In genomic region chr2:229520582-229521221, GRCh38 we compare ENCODE assay signal across 32 cellular contexts.
A peak's percentile ranks its signal among the peaks of the same experiment; 100 is the strongest.
DNase-seq lines count a peak whose midpoint lies in the region; ATAC-seq and TF ChIP-seq lines count a peak whose summit lies in the region.
"Had no signal": no experiment of that assay in that cellular context is flagged by ENCODE, and none has a peak within 500 bp of the region (broad histone marks: within the 10 kb centered on the region; RNA-seq: fewer than 3 reads in every experiment).

No MANE protein-coding gene starts in this region.

- TF ChIP-seq EP300 in gastroesophageal sphincter (IDR thresholded peaks at IDR 0.05): no peak

- H3K36me3 ChIP-seq in gastroesophageal sphincter (no peaks in the 10 kb centered on the region), testis (ENCODE audit: low read depth, missing control alignments) (no peaks in the 10 kb centered on the region), breast epithelium (no peaks in the 10 kb centered on the region)
- H3K36me3 ChIP-seq: brain microvascular endothelial cell, SJCRH30, thoracic aorta had no signal

- WGBS in gastroesophageal sphincter (ENCODE audit: low coverage in 1 of 2), 2 donors: 51 to 60% methylated on average over 1 to 5 of the region's 7 CpGs
- WGBS in testis, 2 donors: 42 to 54% methylated on average over 7 of the region's 7 CpGs

- ATAC-seq in gastroesophageal sphincter: peak; percentile 61
- no peak for ATAC-seq in activated CD8-positive, alpha-beta memory T cell treated with anti-CD3 and anti-CD28 coated beads, Interleukin-2, amount 10 ng/mL, durations not matched to agents 7 days and 5 days
- ATAC-seq: naive thymus-derived CD4-positive, alpha-beta T cell; stimulated activated naive CD8-positive, alpha-beta T cell treated with anti-CD3 and anti-CD28 coated beads, Interleukin-15, Interleukin-2, amounts not matched to agents 100 U/mL and 50 U/mL, for 24 hours had no signal

- no peaks in the 10 kb centered on the region for H3K27me3 Mint-ChIP-seq in mesothelial cell of epicardium (ENCODE audit: low read depth)
- no peaks in the 10 kb centered on the region for H3K27me3 Mint-ChIP-seq in activated CD8-positive, alpha-beta memory T cell treated with anti-CD3 and anti-CD28 coated beads, Interleukin-2, amount 10 ng/mL, durations not matched to agents 7 days and 5 days

- CTCF ChIA-PET in activated CD8-positive, alpha-beta memory T cell treated with anti-CD3 and anti-CD28 coated beads, Interleukin-2, amount 10 ng/mL, durations not matched to agents 7 days and 5 days (lab: Charles Lee): no interaction called here

- H3K4me3 ChIP-seq in gastroesophageal sphincter (no peak overlapping the region), testis (no peak overlapping the region), breast epithelium (no peak overlapping the region)
- H3K4me3 ChIP-seq: SJCRH30, smooth muscle cell, thoracic aorta had no signal

- no peaks in the 10 kb centered on the region for H3K9me3 ChIP-seq in gastroesophageal sphincter
- no peaks in the 10 kb centered on the region for H3K9me3 ChIP-seq in testis
- no peaks in the 10 kb centered on the region for H3K9me3 ChIP-seq in breast epithelium
- H3K9me3 ChIP-seq: SJCRH30, thoracic aorta had no signal

- H3K4me1 Mint-ChIP-seq in mesothelial cell of epicardium: peaks cover 12% of the 10 kb centered on the region
- H3K4me1 Mint-ChIP-seq in activated CD8-positive, alpha-beta memory T cell treated with anti-CD3 and anti-CD28 coated beads, Interleukin-2, amount 10 ng/mL, durations not matched to agents 7 days and 5 days: no peaks in the 10 kb centered on the region
- H3K4me1 Mint-ChIP-seq: CD8-positive, alpha-beta memory T cell; naive thymus-derived CD4-positive, alpha-beta T cell had no signal

- H3K27ac ChIP-seq in gastroesophageal sphincter: peak overlapping the region in 2 of 4 donors; percentile 7 to 11
- H3K27ac ChIP-seq in testis: peak overlapping the region; percentile 28 to 46
- H3K27ac ChIP-seq in breast epithelium: peak overlapping the region in 1 of 2 donors; percentile 38
- H3K27ac ChIP-seq: brain microvascular endothelial cell, SJCRH30, thoracic aorta, VCaP had no signal

- H3K27ac Mint-ChIP-seq in mesothelial cell of epicardium: peak overlapping the region; percentile 61
- no peak overlapping the region for H3K27ac Mint-ChIP-seq in activated CD8-positive, alpha-beta memory T cell treated with anti-CD3 and anti-CD28 coated beads, Interleukin-2, amount 10 ng/mL, durations not matched to agents 7 days and 5 days
- H3K27ac Mint-ChIP-seq: activated T-helper 2 cell treated with anti-CD3 and anti-CD28 coated beads, Interferon-gamma antibody, Interleukin-2, Interleukin-4, amounts not matched to agents 10 μg/mL and 5 μg/mL and 100 μg/mL, durations not matched to agents 14 hours and 24 hours and 36 hours; B cell; CD8-positive, alpha-beta memory T cell; naive thymus-derived CD4-positive, alpha-beta T cell had no signal

- peak; percentile 28 for DNase-seq in RPMI7951 (ENCODE audit: low read depth)
- no peak for DNase-seq in mesothelial cell of epicardium (ENCODE audit: low spot score in 2 of 2, unreplicated experiment in 2 of 2)
- DNase-seq in testis: peak; percentile 52
- no peak for DNase-seq in AML-193 (lab: John Stamatoyannopoulos, UW)
- DNase-seq in NCI-H446 (lab: John Stamatoyannopoulos, UW): no peak
- no peak for DNase-seq in activated CD8-positive, alpha-beta memory T cell treated with anti-CD3 and anti-CD28 coated beads, Interleukin-2, amount 10 ng/mL, durations not matched to agents 7 days and 5 days
- no peak for DNase-seq in breast epithelium (ENCODE audit: low spot score in 2 of 2)
- DNase-seq: activated CD4-positive, alpha-beta T cell treated with anti-CD3 and anti-CD28 coated beads for 4 hours; activated naive CD4-positive, alpha-beta T cell treated with anti-CD3 and anti-CD28 coated beads, Interleukin-2, amount 50 U/mL, for 16 hours; activated T-cell treated with anti-CD3 and anti-CD28 coated beads for 4 hours; amniotic stem cell; brain microvascular endothelial cell; CD8-positive, alpha-beta memory T cell; effector CD4-positive, alpha-beta T cell; EL; hypothalamus; midbrain; naive thymus-derived CD4-positive, alpha-beta T cell; NCI-H1436 treated with DMSO at 0.1 percent for 48 hours; NCI-H226; NCI-H748 treated with DMSO at 0.1 percent for 48 hours; SJCRH30; stimulated activated CD4-positive, alpha-beta T cell treated with anti-CD3 and anti-CD28 coated beads, Interleukin-1b, Interleukin-23, amount 100 ng/mL, for 48 hours; stimulated activated naive CD8-positive, alpha-beta T cell treated with anti-CD3 and anti-CD28 coated beads, Interleukin-15, Interleukin-2, amounts not matched to agents 100 U/mL and 50 U/mL, for 24 hours; SW 1271; T-helper 9 cell had no signal

- H3K36me3 Mint-ChIP-seq in mesothelial cell of epicardium: no peaks in the 10 kb centered on the region
- H3K36me3 Mint-ChIP-seq in activated CD8-positive, alpha-beta memory T cell treated with anti-CD3 and anti-CD28 coated beads, Interleukin-2, amount 10 ng/mL, durations not matched to agents 7 days and 5 days: no peaks in the 10 kb centered on the region
- H3K36me3 Mint-ChIP-seq: CD8-positive, alpha-beta memory T cell; naive thymus-derived CD4-positive, alpha-beta T cell had no signal

- intact Hi-C loops in testis (cut with DNase I; ENCODE audit: low total_unique reads) (no loop called here), breast epithelium (cut with DNase I; ENCODE audit: low total_unique reads) (no loop called here)

- TF ChIP-seq CTCF in gastroesophageal sphincter (IDR thresholded peaks at IDR 0.05): no peak
- no peak for TF ChIP-seq CTCF in mesothelial cell of epicardium (IDR thresholded peaks at IDR 0.05; ENCODE audit: unreplicated experiment)
- no peak for TF ChIP-seq CTCF in testis (IDR thresholded peaks at IDR 0.05)
- TF ChIP-seq CTCF in breast epithelium (IDR thresholded peaks at IDR 0.05): no peak

- H3K4me1 ChIP-seq in gastroesophageal sphincter (peaks cover 0 to 9% (median 0%) of the 10 kb centered on the region in 3 donors), testis (no peaks in the 10 kb centered on the region), breast epithelium (no peaks in the 10 kb centered on the region)
- H3K4me1 ChIP-seq: SJCRH30 had no signal

- H3K27me3 ChIP-seq in gastroesophageal sphincter (no peaks in the 10 kb centered on the region), testis (no peaks in the 10 kb centered on the region), breast epithelium (no peaks in the 10 kb centered on the region)
- H3K27me3 ChIP-seq: brain microvascular endothelial cell had no signal

- no peak for TF ChIP-seq POLR2A in gastroesophageal sphincter (IDR thresholded peaks at IDR 0.05)
- TF ChIP-seq POLR2A in testis (IDR thresholded peaks at IDR 0.05): no peak
- no peak for TF ChIP-seq POLR2A in breast epithelium (IDR thresholded peaks at IDR 0.05)

- no peak overlapping the region for H3K4me3 Mint-ChIP-seq in mesothelial cell of epicardium
- no peak overlapping the region for H3K4me3 Mint-ChIP-seq in activated CD8-positive, alpha-beta memory T cell treated with anti-CD3 and anti-CD28 coated beads, Interleukin-2, amount 10 ng/mL, durations not matched to agents 7 days and 5 days
- H3K4me3 Mint-ChIP-seq: B cell; CD8-positive, alpha-beta memory T cell; naive thymus-derived CD4-positive, alpha-beta T cell had no signal

- no peaks in the 10 kb centered on the region for H3K9me3 Mint-ChIP-seq in mesothelial cell of epicardium
- no peaks in the 10 kb centered on the region for H3K9me3 Mint-ChIP-seq in activated CD8-positive, alpha-beta memory T cell treated with anti-CD3 and anti-CD28 coated beads, Interleukin-2, amount 10 ng/mL, durations not matched to agents 7 days and 5 days (ENCODE audit: low read depth)
- H3K9me3 Mint-ChIP-seq: activated T-helper 2 cell treated with anti-CD3 and anti-CD28 coated beads, Interferon-gamma antibody, Interleukin-2, Interleukin-4, amounts not matched to agents 10 μg/mL and 5 μg/mL and 100 μg/mL, durations not matched to agents 14 hours and 24 hours and 36 hours had no signal

Comparison
In these comparisons a context has a peak if more than half of its experiments do, and no peak if none do; other contexts are left out.
1. DNase-seq: peak in RPMI7951 (single experiment) and testis (single experiment); none in mesothelial cell of epicardium (0 of 2), AML-193 (0 of 2), NCI-H446 (0 of 2), activated CD8-positive, alpha-beta memory T cell treated with anti-CD3 and anti-CD28 coated beads, Interleukin-2, amount 10 ng/mL, durations not matched to agents 7 days and 5 days (single experiment) and breast epithelium (0 of 2).